9 cellular contexts compared by ENCODE assay signal in the genomic region with DNA sequence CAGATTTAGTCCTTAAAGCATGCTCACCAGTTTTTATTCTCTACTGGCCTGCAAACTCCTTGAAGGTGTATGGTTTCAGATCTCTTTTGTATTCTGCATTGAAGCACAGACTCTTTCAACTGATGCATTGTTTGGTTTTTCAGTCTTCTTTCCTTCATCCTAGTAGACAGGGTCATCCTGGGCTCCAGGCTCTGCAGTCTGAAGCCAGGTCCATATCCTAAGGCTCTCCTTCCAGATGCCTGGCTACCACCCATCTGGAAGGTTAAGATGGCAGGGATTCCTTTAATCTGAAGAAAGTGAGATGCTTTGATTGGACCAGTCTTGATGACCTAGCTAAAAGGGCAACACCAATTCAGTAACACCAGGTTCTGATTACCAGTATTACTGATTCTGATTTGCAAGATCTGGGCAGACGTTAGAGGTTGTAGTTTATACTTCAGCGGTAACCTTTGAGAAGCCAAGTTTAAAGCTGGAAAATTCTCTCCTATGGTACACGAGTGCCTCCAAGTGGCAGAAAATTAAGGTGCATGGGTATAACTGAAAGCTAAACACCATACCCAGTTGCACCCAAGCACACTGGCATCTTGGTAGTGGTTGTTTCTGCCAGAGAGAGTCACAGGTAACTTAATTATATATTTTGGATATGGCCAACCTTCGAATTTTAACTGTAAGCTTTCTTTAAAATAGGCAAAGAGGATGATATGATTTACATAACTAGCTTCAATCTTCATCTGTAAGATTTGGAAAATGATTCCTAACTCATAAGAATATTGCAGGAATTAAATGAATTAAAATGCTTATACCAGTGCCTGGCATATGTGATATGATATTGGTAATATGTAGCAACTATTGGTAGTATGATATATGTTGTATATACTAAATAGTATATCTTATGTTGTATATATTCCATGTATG.
DNase-seq lines count a peak whose midpoint lies in the region; ATAC-seq and TF ChIP-seq lines count a peak whose summit lies in the region.
"Had no signal": no experiment of that assay in that cellular context is flagged by ENCODE, and none has a peak within 500 bp of the region (broad histone marks: within the 10 kb centered on the region; RNA-seq: fewer than 3 reads in every experiment).

No MANE protein-coding gene starts in this region.

- H3K9me3 Mint-ChIP-seq in mesothelial cell of epicardium = no peaks in the 10 kb centered on the region
- peaks cover 9% of the 10 kb centered on the region for H3K9me3 Mint-ChIP-seq in activated CD4-positive, alpha-beta memory T cell treated with anti-CD3 and anti-CD28 coated beads for 36 hours

- peak; percentile 45 for DNase-seq in Ammon's horn (ENCODE audit: low spot score)
- peak; percentile 22 for DNase-seq in H7
- DNase-seq in NCI-H748 treated with DMSO at 0.1 percent for 48 hours (lab: John Stamatoyannopoulos, UW) = peak; percentile 53
- DNase-seq in colonic mucosa = peak; percentile 24
- DNase-seq in mesothelial cell of epicardium (ENCODE audit: low spot score in 2 of 2, unreplicated experiment in 2 of 2) = peak in 1 of 2 experiments; percentile 73
- no peak for DNase-seq in activated CD4-positive, alpha-beta memory T cell treated with anti-CD3 and anti-CD28 coated beads for 36 hours
- DNase-seq in gastrocnemius medialis = no peak

- no peaks in the 10 kb centered on the region for H3K4me1 ChIP-seq in colonic mucosa
- H3K4me1 ChIP-seq in gastrocnemius medialis = no peaks in the 10 kb centered on the region

- H3K36me3 Mint-ChIP-seq in mesothelial cell of epicardium = no peaks in the 10 kb centered on the region
- H3K36me3 Mint-ChIP-seq in activated CD4-positive, alpha-beta memory T cell treated with anti-CD3 and anti-CD28 coated beads for 36 hours = no peaks in the 10 kb centered on the region

- H3K4me3 Mint-ChIP-seq in mesothelial cell of epicardium = no peak overlapping the region
- H3K4me3 Mint-ChIP-seq in activated CD4-positive, alpha-beta memory T cell treated with anti-CD3 and anti-CD28 coated beads for 36 hours = no peak overlapping the region

- H3K27ac ChIP-seq in colonic mucosa (no peak overlapping the region), gastrocnemius medialis (no peak overlapping the region)
- H3K27ac ChIP-seq: thoracic aorta had no signal

- H3K9me3 ChIP-seq in colonic mucosa (no peaks in the 10 kb centered on the region), gastrocnemius medialis (no peaks in the 10 kb centered on the region)
- H3K9me3 ChIP-seq: thoracic aorta had no signal

- H3K4me3 ChIP-seq in H7 (ENCODE audit: insufficient read depth, low read depth, low read length) = no peak overlapping the region
- H3K4me3 ChIP-seq in colonic mucosa = no peak overlapping the region
- H3K4me3 ChIP-seq in gastrocnemius medialis = no peak overlapping the region
- H3K4me3 ChIP-seq: thoracic aorta had no signal

- in situ Hi-C loops in gastrocnemius medialis (cut with MboI; ENCODE audit: low sequenced_read_pairs in 4 of 4) = no loop called here

- H3K27me3 ChIP-seq in H7 (ENCODE audit: control insufficient read depth, insufficient read depth, low read length) = no peaks in the 10 kb centered on the region
- no peaks in the 10 kb centered on the region for H3K27me3 ChIP-seq in colonic mucosa
- H3K27me3 ChIP-seq in gastrocnemius medialis = no peaks in the 10 kb centered on the region

- peak; percentile 45 for TF ChIP-seq CTCF in colonic mucosa (IDR thresholded peaks at IDR 0.05)
- peak; percentile 69 for TF ChIP-seq CTCF in mesothelial cell of epicardium (IDR thresholded peaks at IDR 0.05; ENCODE audit: unreplicated experiment)
- peak in 1 of 5 experiments; percentile 28 for TF ChIP-seq CTCF in gastrocnemius medialis (IDR thresholded peaks at IDR 0.05 in 4 of 5, conservative IDR thresholded peaks at IDR 0.05 in 1 of 5)

- H3K36me3 ChIP-seq in H7 (replicated peaks; ENCODE audit: control insufficient read depth, insufficient read depth, low read length) = no peaks in the 10 kb centered on the region
- H3K36me3 ChIP-seq in colonic mucosa = no peaks in the 10 kb centered on the region
- H3K36me3 ChIP-seq in gastrocnemius medialis = no peaks in the 10 kb centered on the region
- H3K36me3 ChIP-seq: thoracic aorta had no signal

- ATAC-seq in gastrocnemius medialis (no peak), HG03521 (IDR thresholded peaks at IDR 0.05; ENCODE audit: unreplicated experiment) (no peak)

- TF ChIP-seq POLR2A in gastrocnemius medialis (IDR thresholded peaks at IDR 0.05) = no peak

- H3K4me1 Mint-ChIP-seq in mesothelial cell of epicardium = peaks cover 4% of the 10 kb centered on the region
- no peaks in the 10 kb centered on the region for H3K4me1 Mint-ChIP-seq in activated CD4-positive, alpha-beta memory T cell treated with anti-CD3 and anti-CD28 coated beads for 36 hours (ENCODE audit: low read depth)

- no peak overlapping the region for H3K27ac Mint-ChIP-seq in mesothelial cell of epicardium
- no peak overlapping the region for H3K27ac Mint-ChIP-seq in activated CD4-positive, alpha-beta memory T cell treated with anti-CD3 and anti-CD28 coated beads for 36 hours

- H3K27me3 Mint-ChIP-seq in mesothelial cell of epicardium (ENCODE audit: low read depth) = no peaks in the 10 kb centered on the region
- H3K27me3 Mint-ChIP-seq in activated CD4-positive, alpha-beta memory T cell treated with anti-CD3 and anti-CD28 coated beads for 36 hours = no peaks in the 10 kb centered on the region

- CTCF ChIA-PET in activated CD4-positive, alpha-beta memory T cell treated with anti-CD3 and anti-CD28 coated beads for 36 hours (lab: Charles Lee) = no interaction called here

- H3K9ac ChIP-seq in colonic mucosa (ENCODE audit: low read depth in 2 of 2, low read length in 2 of 2) = no peak overlapping the region

- POLR2A ChIA-PET in activated CD4-positive, alpha-beta memory T cell treated with anti-CD3 and anti-CD28 coated beads for 36 hours (lab: Charles Lee) = no interaction called here

- intact Hi-C loops in colonic mucosa (cut with DNase I) (no loop called here), gastrocnemius medialis (cut with DNase I; ENCODE audit: low total_unique reads) (no loop called here)
- intact Hi-C loops in activated CD4-positive, alpha-beta memory T cell treated with anti-CD3 and anti-CD28 coated beads for 36 hours (cut with micrococcal nuclease) = no loop called here

Comparison
In these comparisons a context has a peak if more than half of its experiments do, and no peak if none do; other contexts are left out.
1. DNase-seq: peak in Ammon's horn (single experiment), H7 (single experiment), NCI-H748 treated with DMSO at 0.1 percent for 48 hours (single experiment) and colonic mucosa (single experiment); none in activated CD4-positive, alpha-beta memory T cell treated with anti-CD3 and anti-CD28 coated beads for 36 hours (single experiment) and gastrocnemius medialis (0 of 2).